Comparison of ENCODE assay signal across 1 cellular context in the genomic region with DNA sequence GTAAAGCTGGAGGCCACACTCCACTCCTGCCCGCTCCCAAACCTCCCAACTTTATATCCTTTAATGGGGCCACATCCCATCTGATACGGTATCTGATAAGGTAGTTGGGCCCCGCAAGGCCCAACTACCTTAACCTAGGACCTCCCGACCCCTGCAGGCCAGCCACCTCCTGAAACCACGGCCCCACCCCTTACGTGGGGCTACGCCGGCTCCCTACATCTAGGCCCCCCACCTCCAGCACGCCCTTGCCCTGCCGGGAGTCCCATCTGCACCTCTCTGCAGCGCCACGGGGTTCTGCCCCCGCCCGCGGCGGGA.
TF ChIP-seq lines count a peak whose summit lies in the region.

No MANE protein-coding gene starts in this region.

TF ChIP-seq in A549, 52 proteins besides CTCF, POLR2A, EP300 and RAD21 (continued from another document):
- TF ChIP-seq, protein P1, sequence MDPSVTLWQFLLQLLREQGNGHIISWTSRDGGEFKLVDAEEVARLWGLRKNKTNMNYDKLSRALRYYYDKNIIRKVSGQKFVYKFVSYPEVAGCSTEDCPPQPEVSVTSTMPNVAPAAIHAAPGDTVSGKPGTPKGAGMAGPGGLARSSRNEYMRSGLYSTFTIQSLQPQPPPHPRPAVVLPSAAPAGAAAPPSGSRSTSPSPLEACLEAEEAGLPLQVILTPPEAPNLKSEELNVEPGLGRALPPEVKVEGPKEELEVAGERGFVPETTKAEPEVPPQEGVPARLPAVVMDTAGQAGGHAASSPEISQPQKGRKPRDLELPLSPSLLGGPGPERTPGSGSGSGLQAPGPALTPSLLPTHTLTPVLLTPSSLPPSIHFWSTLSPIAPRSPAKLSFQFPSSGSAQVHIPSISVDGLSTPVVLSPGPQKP (IDR thresholded peaks at IDR 0.05; ENCODE audit: low read depth, low read length), result no peak
- TF ChIP-seq HOXA7 (CRISPR knock-in tag; IDR thresholded peaks at IDR 0.05) (no peak), GATA3 (IDR thresholded peaks at IDR 0.05; ENCODE audit: borderline replicate concordance) (no peak), EHMT2 (IDR thresholded peaks at IDR 0.05; ENCODE audit: low read depth) (no peak), CHD4 (IDR thresholded peaks at IDR 0.05; ENCODE audit: borderline replicate concordance) (no peak), JUNB (IDR thresholded peaks at IDR 0.05) (no peak), RARB (CRISPR knock-in tag; IDR thresholded peaks at IDR 0.05) (no peak), FOSL2 (IDR thresholded peaks at IDR 0.05) (no peak), FOSL2 (CRISPR knock-in tag; IDR thresholded peaks at IDR 0.05) (0 out of 2 replicates have a peak, but pooled peaks have one; percentile 15), HOXB5 (CRISPR knock-in tag; IDR thresholded peaks at IDR 0.05) (0 out of 2 replicates have a peak, but pooled peaks have one; percentile 51), JUN (IDR thresholded peaks at IDR 0.05) (no peak), RFX5 (IDR thresholded peaks at IDR 0.05) (no peak), KDM1A (IDR thresholded peaks at IDR 0.05; ENCODE audit: low read depth) (no peak), NFE2L2 (conservative IDR thresholded peaks at IDR 0.05; ENCODE audit: low read length) (no peak), CBX2 (IDR thresholded peaks at IDR 0.05; ENCODE audit: borderline replicate concordance, low read depth) (no peak)
- TF ChIP-seq, protein P2, sequence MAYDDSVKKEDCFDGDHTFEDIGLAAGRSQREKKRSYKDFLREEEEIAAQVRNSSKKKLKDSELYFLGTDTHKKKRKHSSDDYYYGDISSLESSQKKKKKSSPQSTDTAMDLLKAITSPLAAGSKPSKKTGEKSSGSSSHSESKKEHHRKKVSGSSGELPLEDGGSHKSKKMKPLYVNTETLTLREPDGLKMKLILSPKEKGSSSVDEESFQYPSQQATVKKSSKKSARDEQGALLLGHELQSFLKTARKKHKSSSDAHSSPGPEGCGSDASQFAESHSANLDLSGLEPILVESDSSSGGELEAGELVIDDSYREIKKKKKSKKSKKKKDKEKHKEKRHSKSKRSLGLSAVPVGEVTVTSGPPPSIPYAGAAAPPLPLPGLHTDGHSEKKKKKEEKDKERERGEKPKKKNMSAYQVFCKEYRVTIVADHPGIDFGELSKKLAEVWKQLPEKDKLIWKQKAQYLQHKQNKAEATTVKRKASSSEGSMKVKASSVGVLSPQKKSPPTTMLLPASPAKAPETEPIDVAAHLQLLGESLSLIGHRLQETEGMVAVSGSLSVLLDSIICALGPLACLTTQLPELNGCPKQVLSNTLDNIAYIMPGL (CRISPR knock-in tag; IDR thresholded peaks at IDR 0.05; ENCODE audit: borderline replicate concordance), result no peak
- TF ChIP-seq, protein P3, sequence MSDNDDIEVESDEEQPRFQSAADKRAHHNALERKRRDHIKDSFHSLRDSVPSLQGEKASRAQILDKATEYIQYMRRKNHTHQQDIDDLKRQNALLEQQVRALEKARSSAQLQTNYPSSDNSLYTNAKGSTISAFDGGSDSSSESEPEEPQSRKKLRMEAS (IDR thresholded peaks at IDR 0.05), result no peak
- TF ChIP-seq, protein P4, sequence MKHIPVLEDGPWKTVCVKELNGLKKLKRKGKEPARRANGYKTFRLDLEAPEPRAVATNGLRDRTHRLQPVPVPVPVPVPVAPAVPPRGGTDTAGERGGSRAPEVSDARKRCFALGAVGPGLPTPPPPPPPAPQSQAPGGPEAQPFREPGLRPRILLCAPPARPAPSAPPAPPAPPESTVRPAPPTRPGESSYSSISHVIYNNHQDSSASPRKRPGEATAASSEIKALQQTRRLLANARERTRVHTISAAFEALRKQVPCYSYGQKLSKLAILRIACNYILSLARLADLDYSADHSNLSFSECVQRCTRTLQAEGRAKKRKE (CRISPR knock-in tag; IDR thresholded peaks at IDR 0.05; ENCODE audit: low read depth), result 0 out of 2 replicates have a peak, but pooled peaks have one; percentile 19
TF ChIP-seq in A549: peak in this region for 6.
